Comparison of ENCODE assay signal across 1 cellular context in the genomic region with DNA sequence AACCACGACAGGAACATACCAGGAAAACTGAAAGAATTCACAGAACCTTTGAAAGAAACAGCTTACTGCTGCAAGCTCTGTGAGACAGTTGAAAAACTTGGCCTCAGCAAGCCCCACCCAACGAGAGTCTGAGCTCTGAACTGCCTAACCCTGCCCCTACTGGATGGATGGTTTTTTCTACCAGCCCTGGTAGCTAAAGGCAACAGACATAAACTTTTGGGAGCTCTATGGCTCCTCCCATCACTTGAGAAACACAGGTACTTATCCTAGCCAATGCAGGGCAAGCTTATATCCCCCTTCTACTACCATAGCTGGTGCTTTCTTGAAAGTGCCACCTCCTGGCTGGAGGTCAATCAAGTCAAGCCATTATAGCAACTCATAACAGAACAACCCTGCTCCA.
TF ChIP-seq lines count a peak whose summit lies in the region.

No MANE protein-coding gene starts in this region.

TF ChIP-seq in GM23338, 12 proteins besides CTCF, POLR2A, EP300 and RAD21 (continued from another document):
- TF ChIP-seq, protein P1, sequence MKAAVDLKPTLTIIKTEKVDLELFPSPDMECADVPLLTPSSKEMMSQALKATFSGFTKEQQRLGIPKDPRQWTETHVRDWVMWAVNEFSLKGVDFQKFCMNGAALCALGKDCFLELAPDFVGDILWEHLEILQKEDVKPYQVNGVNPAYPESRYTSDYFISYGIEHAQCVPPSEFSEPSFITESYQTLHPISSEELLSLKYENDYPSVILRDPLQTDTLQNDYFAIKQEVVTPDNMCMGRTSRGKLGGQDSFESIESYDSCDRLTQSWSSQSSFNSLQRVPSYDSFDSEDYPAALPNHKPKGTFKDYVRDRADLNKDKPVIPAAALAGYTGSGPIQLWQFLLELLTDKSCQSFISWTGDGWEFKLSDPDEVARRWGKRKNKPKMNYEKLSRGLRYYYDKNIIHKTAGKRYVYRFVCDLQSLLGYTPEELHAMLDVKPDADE (IDR thresholded peaks at IDR 0.05) = no peak
- no peak for TF ChIP-seq CREB1 (CRISPR knock-in tag; IDR thresholded peaks at IDR 0.05; ENCODE audit: low read depth)
